ENCODE assay signal across 26 cellular contexts in genomic region chr1:44380666-44381177, GRCh38.
"Had no signal": no experiment of that assay in that cellular context is flagged by ENCODE, and none has a peak within 500 bp of the region (broad histone marks: within the 10 kb centered on the region; RNA-seq: fewer than 3 reads in every experiment).

No MANE protein-coding gene starts in this region.

- H3K27ac ChIP-seq: brain microvascular endothelial cell, cardiac muscle cell, KMS-11 had no signal

- H3K4me1 Mint-ChIP-seq: activated naive CD4-positive, alpha-beta T cell treated with anti-CD3 and anti-CD28 coated beads, Interleukin-2, amount 10 ng/mL, durations not matched to agents 7 days and 5 days; activated naive CD8-positive, alpha-beta T cell treated with anti-CD3 and anti-CD28 coated beads for 36 hours had no signal

- ATAC-seq: PC-3 had no signal

- H3K4me3 Mint-ChIP-seq: activated naive CD4-positive, alpha-beta T cell treated with anti-CD3 and anti-CD28 coated beads, Interleukin-2, amount 10 ng/mL, durations not matched to agents 7 days and 5 days; activated naive CD8-positive, alpha-beta T cell treated with anti-CD3 and anti-CD28 coated beads for 36 hours; T-helper 1 cell treated with Interleukin-12 subunit alpha and Interleukin-12 subunit beta and Interleukin-4 antibody, amounts not matched to agents 30 μg/mL and 1 μg/mL, for 36 hours had no signal

- H3K27ac Mint-ChIP-seq: activated naive CD4-positive, alpha-beta T cell treated with anti-CD3 and anti-CD28 coated beads, Interleukin-2, amount 10 ng/mL, durations not matched to agents 7 days and 5 days; activated naive CD8-positive, alpha-beta T cell treated with anti-CD3 and anti-CD28 coated beads for 36 hours; activated T-helper 2 cell treated with anti-CD3 and anti-CD28 coated beads, Interferon-gamma antibody, Interleukin-2, Interleukin-4, amounts not matched to agents 10 μg/mL and 5 μg/mL and 100 μg/mL, durations not matched to agents 14 hours and 24 hours and 36 hours; T-helper 1 cell treated with Interleukin-12 subunit alpha and Interleukin-12 subunit beta and Interleukin-4 antibody, amounts not matched to agents 30 μg/mL and 1 μg/mL, for 36 hours had no signal

- H3K27me3 ChIP-seq: brain microvascular endothelial cell, MG63 had no signal

- H3K9me3 Mint-ChIP-seq: activated naive CD4-positive, alpha-beta T cell treated with anti-CD3 and anti-CD28 coated beads, Interleukin-2, amount 10 ng/mL, durations not matched to agents 7 days and 5 days; activated naive CD8-positive, alpha-beta T cell treated with anti-CD3 and anti-CD28 coated beads for 36 hours; activated T-helper 2 cell treated with anti-CD3 and anti-CD28 coated beads, Interferon-gamma antibody, Interleukin-2, Interleukin-4, amounts not matched to agents 10 μg/mL and 5 μg/mL and 100 μg/mL, durations not matched to agents 14 hours and 24 hours and 36 hours; T-helper 1 cell treated with Interleukin-12 subunit alpha and Interleukin-12 subunit beta and Interleukin-4 antibody, amounts not matched to agents 30 μg/mL and 1 μg/mL, for 36 hours had no signal

- DNase-seq: activated CD4-positive, alpha-beta T cell treated with anti-CD3 and anti-CD28 coated beads for 48 hours; activated CD4-positive, alpha-beta T cell treated with anti-CD3 and anti-CD28 coated beads, Interleukin-2, amount 50 U/mL, for 48 hours; activated CD4-positive, CD25-positive, alpha-beta regulatory T cell treated with anti-CD3 and anti-CD28 coated beads, Interleukin-2, amount 50 U/mL, for 72 hours; activated gamma-delta T cell treated with Interleukin-2 at 50 U/mL for 16 hours; activated naive CD4-positive, alpha-beta T cell treated with anti-CD3 and anti-CD28 coated beads, Interleukin-2, amount 10 ng/mL, durations not matched to agents 7 days and 5 days; activated naive CD8-positive, alpha-beta T cell treated with anti-CD3 and anti-CD28 coated beads for 36 hours; activated T-cell treated with anti-CD3 and anti-CD28 coated beads for 4 hours; activated T-cell treated with anti-CD3 and anti-CD28 coated beads, Interleukin-2, amount 50 U/mL, for 48 hours; brain microvascular endothelial cell; MG63; MV-4-11; NCI-H1092 treated with DMSO at 0.1 percent for 48 hours; NCI-H1417 treated with DMSO at 0.1 percent for 48 hours; NCI-H1694; NCI-H2029; NCI-H2107; NCI-H345; NCI-H510A treated with DMSO at 0.1 percent for 48 hours; NCI-H69; NK-92 treated with Interleukin-12 subunit alpha and Interleukin-12 subunit beta, amount 100 ng/mL, for 24 hours; PC-3; SHP77 treated with DMSO at 0.1 percent for 48 hours had no signal

- H3K36me3 Mint-ChIP-seq: activated naive CD4-positive, alpha-beta T cell treated with anti-CD3 and anti-CD28 coated beads, Interleukin-2, amount 10 ng/mL, durations not matched to agents 7 days and 5 days; activated naive CD8-positive, alpha-beta T cell treated with anti-CD3 and anti-CD28 coated beads for 36 hours had no signal

- H3K27me3 Mint-ChIP-seq: activated naive CD8-positive, alpha-beta T cell treated with anti-CD3 and anti-CD28 coated beads for 36 hours had no signal

- H3K4me3 ChIP-seq: cardiac muscle cell, MG63 had no signal
